1 cellular context compared by ENCODE assay signal in the genomic region with DNA sequence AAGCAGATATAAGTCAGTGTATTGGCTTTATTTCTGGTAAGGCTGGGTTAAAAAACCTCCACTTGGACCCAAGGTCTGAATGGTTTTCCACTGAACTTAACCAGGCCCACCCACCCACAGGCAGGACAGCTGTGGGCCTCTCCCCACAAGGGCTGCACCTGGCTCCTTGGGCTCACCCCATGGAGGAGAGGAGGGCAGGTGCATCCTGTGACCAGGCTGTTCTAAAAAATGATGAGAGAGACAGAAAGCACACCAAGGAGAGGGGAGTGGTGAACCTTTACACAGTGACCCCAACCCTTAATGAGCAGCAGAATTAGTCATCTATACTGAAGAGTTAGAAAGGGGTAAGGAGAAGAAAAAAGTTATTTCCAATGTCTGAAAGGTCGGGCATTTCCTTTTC.
TF ChIP-seq lines count a peak whose summit lies in the region.

No MANE protein-coding gene starts in this region.

TF ChIP-seq in GM12878, 131 proteins besides CTCF, POLR2A, EP300 and RAD21:
- TF ChIP-seq DPF2 (IDR thresholded peaks at IDR 0.05) (0 out of 2 replicates have a peak, but pooled peaks have one; percentile 30), MTA3 (IDR thresholded peaks at IDR 0.05; ENCODE audit: borderline replicate concordance, low read length) (peak; percentile 62; the same call in 1 of the 2 replicates), TCF7 (IDR thresholded peaks at IDR 0.05; ENCODE audit: borderline replicate concordance) (no peak), CHD2 (IDR thresholded peaks at IDR 0.05; ENCODE audit: borderline replicate concordance, low read depth, low read length) (peak; percentile 33; the same call in 1 of the 2 replicates), RUNX3 (IDR thresholded peaks at IDR 0.05; ENCODE audit: low read length) (peak; percentile 56), TCF12 (IDR thresholded peaks at IDR 0.05; ENCODE audit: low read depth, low read length) (peak; percentile 96), NR2F1 (conservative IDR thresholded peaks at IDR 0.05) (peak; percentile 35; the same call in 1 of the 2 replicates), FOXM1 (IDR thresholded peaks at IDR 0.05; ENCODE audit: low read depth, low read length) (peak; percentile 68; the same call in 1 of the 2 replicates), TCF3 (IDR thresholded peaks at IDR 0.05; ENCODE audit: borderline replicate concordance, insufficient read depth, low read depth, low read length) (peak; percentile 95), SMC3 (IDR thresholded peaks at IDR 0.05; ENCODE audit: borderline replicate concordance, low read length) (no peak), GABPA (IDR thresholded peaks at IDR 0.05; ENCODE audit: low read depth) (0 out of 2 replicates have a peak, but pooled peaks have one; percentile 30), CBFB (IDR thresholded peaks at IDR 0.05; ENCODE audit: low read depth) (peak; percentile 2; the same call in 1 of the 2 replicates), YY1 (IDR thresholded peaks at IDR 0.05; ENCODE audit: low read depth, low read length) (no peak), MEF2A (IDR thresholded peaks at IDR 0.05; ENCODE audit: insufficient read depth, low read depth, low read length) (peak; percentile 20; the same call in 1 of the 2 replicates), ETV6 (conservative IDR thresholded peaks at IDR 0.05 in 1 of 2, IDR thresholded peaks at IDR 0.05 in 1 of 2; ENCODE audit: borderline replicate concordance in 1 of 2, low read depth in 1 of 2) (peak in 1 of 2 experiments; percentile 58; a peak in 2 of 4 replicates), ZBED1 (IDR thresholded peaks at IDR 0.05; ENCODE audit: borderline replicate concordance) (no peak), EED (IDR thresholded peaks at IDR 0.05; ENCODE audit: low read depth) (peak; percentile 24; the same call in 1 of the 2 replicates)
- TF ChIP-seq, protein P1, sequence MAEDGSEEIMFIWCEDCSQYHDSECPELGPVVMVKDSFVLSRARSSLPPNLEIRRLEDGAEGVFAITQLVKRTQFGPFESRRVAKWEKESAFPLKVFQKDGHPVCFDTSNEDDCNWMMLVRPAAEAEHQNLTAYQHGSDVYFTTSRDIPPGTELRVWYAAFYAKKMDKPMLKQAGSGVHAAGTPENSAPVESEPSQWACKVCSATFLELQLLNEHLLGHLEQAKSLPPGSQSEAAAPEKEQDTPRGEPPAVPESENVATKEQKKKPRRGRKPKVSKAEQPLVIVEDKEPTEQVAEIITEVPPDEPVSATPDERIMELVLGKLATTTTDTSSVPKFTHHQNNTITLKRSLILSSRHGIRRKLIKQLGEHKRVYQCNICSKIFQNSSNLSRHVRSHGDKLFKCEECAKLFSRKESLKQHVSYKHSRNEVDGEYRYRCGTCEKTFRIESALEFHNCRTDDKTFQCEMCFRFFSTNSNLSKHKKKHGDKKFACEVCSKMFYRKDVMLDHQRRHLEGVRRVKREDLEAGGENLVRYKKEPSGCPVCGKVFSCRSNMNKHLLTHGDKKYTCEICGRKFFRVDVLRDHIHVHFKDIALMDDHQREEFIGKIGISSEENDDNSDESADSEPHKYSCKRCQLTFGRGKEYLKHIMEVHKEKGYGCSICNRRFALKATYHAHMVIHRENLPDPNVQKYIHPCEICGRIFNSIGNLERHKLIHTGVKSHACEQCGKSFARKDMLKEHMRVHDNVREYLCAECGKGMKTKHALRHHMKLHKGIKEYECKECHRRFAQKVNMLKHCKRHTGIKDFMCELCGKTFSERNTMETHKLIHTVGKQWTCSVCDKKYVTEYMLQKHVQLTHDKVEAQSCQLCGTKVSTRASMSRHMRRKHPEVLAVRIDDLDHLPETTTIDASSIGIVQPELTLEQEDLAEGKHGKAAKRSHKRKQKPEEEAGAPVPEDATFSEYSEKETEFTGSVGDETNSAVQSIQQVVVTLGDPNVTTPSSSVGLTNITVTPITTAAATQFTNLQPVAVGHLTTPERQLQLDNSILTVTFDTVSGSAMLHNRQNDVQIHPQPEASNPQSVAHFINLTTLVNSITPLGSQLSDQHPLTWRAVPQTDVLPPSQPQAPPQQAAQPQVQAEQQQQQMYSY (CRISPR knock-in tag; IDR thresholded peaks at IDR 0.05): no peak
- TF ChIP-seq, protein P2, sequence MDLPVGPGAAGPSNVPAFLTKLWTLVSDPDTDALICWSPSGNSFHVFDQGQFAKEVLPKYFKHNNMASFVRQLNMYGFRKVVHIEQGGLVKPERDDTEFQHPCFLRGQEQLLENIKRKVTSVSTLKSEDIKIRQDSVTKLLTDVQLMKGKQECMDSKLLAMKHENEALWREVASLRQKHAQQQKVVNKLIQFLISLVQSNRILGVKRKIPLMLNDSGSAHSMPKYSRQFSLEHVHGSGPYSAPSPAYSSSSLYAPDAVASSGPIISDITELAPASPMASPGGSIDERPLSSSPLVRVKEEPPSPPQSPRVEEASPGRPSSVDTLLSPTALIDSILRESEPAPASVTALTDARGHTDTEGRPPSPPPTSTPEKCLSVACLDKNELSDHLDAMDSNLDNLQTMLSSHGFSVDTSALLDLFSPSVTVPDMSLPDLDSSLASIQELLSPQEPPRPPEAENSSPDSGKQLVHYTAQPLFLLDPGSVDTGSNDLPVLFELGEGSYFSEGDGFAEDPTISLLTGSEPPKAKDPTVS (IDR thresholded peaks at IDR 0.05; ENCODE audit: low read depth, low read length): no peak
- TF ChIP-seq, protein P3, sequence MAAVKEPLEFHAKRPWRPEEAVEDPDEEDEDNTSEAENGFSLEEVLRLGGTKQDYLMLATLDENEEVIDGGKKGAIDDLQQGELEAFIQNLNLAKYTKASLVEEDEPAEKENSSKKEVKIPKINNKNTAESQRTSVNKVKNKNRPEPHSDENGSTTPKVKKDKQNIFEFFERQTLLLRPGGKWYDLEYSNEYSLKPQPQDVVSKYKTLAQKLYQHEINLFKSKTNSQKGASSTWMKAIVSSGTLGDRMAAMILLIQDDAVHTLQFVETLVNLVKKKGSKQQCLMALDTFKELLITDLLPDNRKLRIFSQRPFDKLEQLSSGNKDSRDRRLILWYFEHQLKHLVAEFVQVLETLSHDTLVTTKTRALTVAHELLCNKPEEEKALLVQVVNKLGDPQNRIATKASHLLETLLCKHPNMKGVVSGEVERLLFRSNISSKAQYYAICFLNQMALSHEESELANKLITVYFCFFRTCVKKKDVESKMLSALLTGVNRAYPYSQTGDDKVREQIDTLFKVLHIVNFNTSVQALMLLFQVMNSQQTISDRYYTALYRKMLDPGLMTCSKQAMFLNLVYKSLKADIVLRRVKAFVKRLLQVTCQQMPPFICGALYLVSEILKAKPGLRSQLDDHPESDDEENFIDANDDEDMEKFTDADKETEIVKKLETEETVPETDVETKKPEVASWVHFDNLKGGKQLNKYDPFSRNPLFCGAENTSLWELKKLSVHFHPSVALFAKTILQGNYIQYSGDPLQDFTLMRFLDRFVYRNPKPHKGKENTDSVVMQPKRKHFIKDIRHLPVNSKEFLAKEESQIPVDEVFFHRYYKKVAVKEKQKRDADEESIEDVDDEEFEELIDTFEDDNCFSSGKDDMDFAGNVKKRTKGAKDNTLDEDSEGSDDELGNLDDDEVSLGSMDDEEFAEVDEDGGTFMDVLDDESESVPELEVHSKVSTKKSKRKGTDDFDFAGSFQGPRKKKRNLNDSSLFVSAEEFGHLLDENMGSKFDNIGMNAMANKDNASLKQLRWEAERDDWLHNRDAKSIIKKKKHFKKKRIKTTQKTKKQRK (IDR thresholded peaks at IDR 0.05; ENCODE audit: low read depth, low read length): no peak
